Comparison of ENCODE assay signal across 1 cellular context in the genomic region with DNA sequence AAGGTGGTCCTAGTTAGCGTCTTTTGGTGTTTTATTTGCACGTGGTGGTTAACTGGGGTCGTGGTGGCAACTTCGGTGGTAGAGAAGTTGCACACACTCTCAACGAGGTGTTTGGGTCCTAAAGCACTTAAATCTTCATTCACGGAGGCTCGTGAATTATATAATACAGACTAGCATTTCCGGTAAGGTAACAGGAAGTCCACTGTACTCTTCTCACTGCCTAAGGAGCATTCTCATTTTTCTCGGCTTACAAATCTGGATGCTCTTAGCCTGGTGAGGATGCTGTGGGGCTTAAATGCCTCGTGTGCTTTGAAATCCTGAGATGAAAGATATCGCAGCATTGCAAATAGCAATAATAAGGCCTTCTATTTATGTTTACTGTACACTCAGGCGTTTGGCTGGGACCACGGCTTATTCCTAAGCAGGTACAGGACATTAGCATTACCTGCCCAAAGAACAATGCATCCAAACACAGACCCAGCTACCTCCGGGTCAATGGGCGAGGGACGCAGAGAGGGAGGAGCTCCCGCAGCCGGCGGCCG.
TF ChIP-seq lines count a peak whose summit lies in the region.

No MANE protein-coding gene starts in this region.

TF ChIP-seq in K562, 482 proteins besides CTCF, POLR2A, EP300 and RAD21 (continued from another document):
- TF ChIP-seq, protein P1, sequence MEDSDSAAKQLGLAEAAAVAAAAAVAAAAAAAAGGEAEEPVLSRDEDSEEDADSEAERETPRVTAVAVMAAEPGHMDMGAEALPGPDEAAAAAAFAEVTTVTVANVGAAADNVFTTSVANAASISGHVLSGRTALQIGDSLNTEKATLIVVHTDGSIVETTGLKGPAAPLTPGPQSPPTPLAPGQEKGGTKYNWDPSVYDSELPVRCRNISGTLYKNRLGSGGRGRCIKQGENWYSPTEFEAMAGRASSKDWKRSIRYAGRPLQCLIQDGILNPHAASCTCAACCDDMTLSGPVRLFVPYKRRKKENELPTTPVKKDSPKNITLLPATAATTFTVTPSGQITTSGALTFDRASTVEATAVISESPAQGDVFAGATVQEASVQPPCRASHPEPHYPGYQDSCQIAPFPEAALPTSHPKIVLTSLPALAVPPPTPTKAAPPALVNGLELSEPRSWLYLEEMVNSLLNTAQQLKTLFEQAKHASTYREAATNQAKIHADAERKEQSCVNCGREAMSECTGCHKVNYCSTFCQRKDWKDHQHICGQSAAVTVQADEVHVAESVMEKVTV (CRISPR knock-in tag; IDR thresholded peaks at IDR 0.05), result no peak
- TF ChIP-seq TBP (optimal IDR thresholded peaks at IDR 0.05; ENCODE audit: low read depth, low read length) (peak; percentile 17), NR2C1 (IDR thresholded peaks at IDR 0.05) (peak; percentile 40; the same call in 1 of the 2 replicates), NR2C1 (tag; IDR thresholded peaks at IDR 0.05) (no peak), ZNF778 (CRISPR knock-in tag; IDR thresholded peaks at IDR 0.05) (no peak), GABPA (tag; conservative IDR thresholded peaks at IDR 0.05; ENCODE audit: low read depth) (peak; percentile 60), GABPB1 (CRISPR knock-in tag; IDR thresholded peaks at IDR 0.05) (0 out of 2 replicates have a peak, but pooled peaks have one; percentile 5)
